1 cellular context compared by ENCODE assay signal in the genomic region with DNA sequence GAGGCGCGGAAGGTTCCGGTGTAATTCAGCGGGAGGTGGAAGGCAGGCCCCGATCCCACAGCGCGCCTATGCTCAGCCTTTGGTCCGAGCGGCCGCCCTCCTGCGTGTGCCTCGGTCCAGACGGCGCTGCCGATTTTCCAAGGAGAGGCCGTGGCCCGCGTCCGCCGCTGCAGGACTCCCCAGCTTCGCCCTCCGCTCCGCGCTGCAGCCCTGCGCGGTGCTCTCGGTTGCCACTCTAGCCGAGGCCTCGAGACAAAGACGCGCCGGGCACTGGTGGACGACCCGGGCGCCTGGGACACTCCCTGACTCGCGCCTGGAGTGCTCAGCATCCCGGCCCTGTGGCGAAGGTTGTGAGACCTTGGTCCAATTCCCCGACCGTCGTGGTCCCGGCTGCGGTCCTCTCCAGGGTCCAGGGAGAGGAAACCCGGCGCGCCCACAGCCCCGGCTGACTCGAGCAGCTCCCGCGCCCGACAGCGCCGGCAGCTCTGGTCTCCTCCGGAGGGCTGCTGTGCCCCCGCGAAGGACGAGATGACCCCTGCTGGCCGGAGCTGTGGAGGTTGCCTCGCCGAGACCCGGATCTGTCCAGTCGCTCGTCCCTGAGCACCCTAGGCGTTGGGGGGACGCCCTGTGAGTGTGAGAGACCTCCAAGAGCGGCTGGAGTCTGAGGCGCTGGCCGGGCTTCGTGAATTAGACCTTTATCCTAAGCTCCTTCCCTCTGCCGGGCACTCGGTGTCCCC.
TF ChIP-seq lines count a peak whose summit lies in the region.

No MANE protein-coding gene starts in this region.

TF ChIP-seq in H1, 55 proteins besides CTCF, POLR2A, EP300 and RAD21:
- no peak for TF ChIP-seq PHF8 (conservative IDR thresholded peaks at IDR 0.05; ENCODE audit: low read depth, low read length)
- peak; percentile 39 for TF ChIP-seq RNF2 (IDR thresholded peaks at IDR 0.05; ENCODE audit: borderline replicate concordance, low read depth, low read length, missing control alignments, poor library complexity, severe bottlenecking)
- TF ChIP-seq SIN3A (conservative IDR thresholded peaks at IDR 0.05 in 1 of 2, IDR thresholded peaks at IDR 0.05 in 1 of 2; ENCODE audit: low read depth in 1 of 2, low read length in 2 of 2), result no peak
- TF ChIP-seq POLR2AphosphoS5 (IDR thresholded peaks at IDR 0.05; ENCODE audit: low read depth, low read length), result no peak
- TF ChIP-seq SUZ12 (IDR thresholded peaks at IDR 0.05; ENCODE audit: low read length), result peak; percentile 99
- TF ChIP-seq SP4 (IDR thresholded peaks at IDR 0.05; ENCODE audit: low read length), result no peak
- TF ChIP-seq, protein P1, sequence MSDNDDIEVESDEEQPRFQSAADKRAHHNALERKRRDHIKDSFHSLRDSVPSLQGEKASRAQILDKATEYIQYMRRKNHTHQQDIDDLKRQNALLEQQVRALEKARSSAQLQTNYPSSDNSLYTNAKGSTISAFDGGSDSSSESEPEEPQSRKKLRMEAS (IDR thresholded peaks at IDR 0.05), result no peak
- TF ChIP-seq JUND (IDR thresholded peaks at IDR 0.05; ENCODE audit: low read length), result no peak
- no peak for TF ChIP-seq SP1 (IDR thresholded peaks at IDR 0.05; ENCODE audit: low read depth, low read length)
- TF ChIP-seq SP2 (IDR thresholded peaks at IDR 0.05; ENCODE audit: low read length), result no peak
- TF ChIP-seq JUN (IDR thresholded peaks at IDR 0.05; ENCODE audit: low read depth, low read length), result no peak
- no peak for TF ChIP-seq BACH1 (IDR thresholded peaks at IDR 0.05; ENCODE audit: low read length)
- peak; percentile 29; the same call in 1 of the 2 replicates for TF ChIP-seq CBX8 (IDR thresholded peaks at IDR 0.05; ENCODE audit: borderline replicate concordance, low read depth, low read length)
- no peak for TF ChIP-seq NRF1 (IDR thresholded peaks at IDR 0.05; ENCODE audit: low read depth, low read length)
- TF ChIP-seq BRCA1 (IDR thresholded peaks at IDR 0.05; ENCODE audit: low read depth, low read length), result no peak
- TF ChIP-seq CBX5 (IDR thresholded peaks at IDR 0.05; ENCODE audit: low read depth, low read length), result no peak
- no peak for TF ChIP-seq SAP30 (IDR thresholded peaks at IDR 0.05; ENCODE audit: insufficient read depth, insufficient replicate concordance, low read length)
- no peak for TF ChIP-seq CHD1 (IDR thresholded peaks at IDR 0.05; ENCODE audit: low read depth, low read length)
- TF ChIP-seq SIRT6 (IDR thresholded peaks at IDR 0.05; ENCODE audit: low read length), result no peak
- TF ChIP-seq TBP (IDR thresholded peaks at IDR 0.05; ENCODE audit: low read depth, low read length), result no peak
- TF ChIP-seq EZH2 (IDR thresholded peaks at IDR 0.05; ENCODE audit: low read depth, low read length, severe bottlenecking), result peak; percentile 99
- TF ChIP-seq, protein P2, sequence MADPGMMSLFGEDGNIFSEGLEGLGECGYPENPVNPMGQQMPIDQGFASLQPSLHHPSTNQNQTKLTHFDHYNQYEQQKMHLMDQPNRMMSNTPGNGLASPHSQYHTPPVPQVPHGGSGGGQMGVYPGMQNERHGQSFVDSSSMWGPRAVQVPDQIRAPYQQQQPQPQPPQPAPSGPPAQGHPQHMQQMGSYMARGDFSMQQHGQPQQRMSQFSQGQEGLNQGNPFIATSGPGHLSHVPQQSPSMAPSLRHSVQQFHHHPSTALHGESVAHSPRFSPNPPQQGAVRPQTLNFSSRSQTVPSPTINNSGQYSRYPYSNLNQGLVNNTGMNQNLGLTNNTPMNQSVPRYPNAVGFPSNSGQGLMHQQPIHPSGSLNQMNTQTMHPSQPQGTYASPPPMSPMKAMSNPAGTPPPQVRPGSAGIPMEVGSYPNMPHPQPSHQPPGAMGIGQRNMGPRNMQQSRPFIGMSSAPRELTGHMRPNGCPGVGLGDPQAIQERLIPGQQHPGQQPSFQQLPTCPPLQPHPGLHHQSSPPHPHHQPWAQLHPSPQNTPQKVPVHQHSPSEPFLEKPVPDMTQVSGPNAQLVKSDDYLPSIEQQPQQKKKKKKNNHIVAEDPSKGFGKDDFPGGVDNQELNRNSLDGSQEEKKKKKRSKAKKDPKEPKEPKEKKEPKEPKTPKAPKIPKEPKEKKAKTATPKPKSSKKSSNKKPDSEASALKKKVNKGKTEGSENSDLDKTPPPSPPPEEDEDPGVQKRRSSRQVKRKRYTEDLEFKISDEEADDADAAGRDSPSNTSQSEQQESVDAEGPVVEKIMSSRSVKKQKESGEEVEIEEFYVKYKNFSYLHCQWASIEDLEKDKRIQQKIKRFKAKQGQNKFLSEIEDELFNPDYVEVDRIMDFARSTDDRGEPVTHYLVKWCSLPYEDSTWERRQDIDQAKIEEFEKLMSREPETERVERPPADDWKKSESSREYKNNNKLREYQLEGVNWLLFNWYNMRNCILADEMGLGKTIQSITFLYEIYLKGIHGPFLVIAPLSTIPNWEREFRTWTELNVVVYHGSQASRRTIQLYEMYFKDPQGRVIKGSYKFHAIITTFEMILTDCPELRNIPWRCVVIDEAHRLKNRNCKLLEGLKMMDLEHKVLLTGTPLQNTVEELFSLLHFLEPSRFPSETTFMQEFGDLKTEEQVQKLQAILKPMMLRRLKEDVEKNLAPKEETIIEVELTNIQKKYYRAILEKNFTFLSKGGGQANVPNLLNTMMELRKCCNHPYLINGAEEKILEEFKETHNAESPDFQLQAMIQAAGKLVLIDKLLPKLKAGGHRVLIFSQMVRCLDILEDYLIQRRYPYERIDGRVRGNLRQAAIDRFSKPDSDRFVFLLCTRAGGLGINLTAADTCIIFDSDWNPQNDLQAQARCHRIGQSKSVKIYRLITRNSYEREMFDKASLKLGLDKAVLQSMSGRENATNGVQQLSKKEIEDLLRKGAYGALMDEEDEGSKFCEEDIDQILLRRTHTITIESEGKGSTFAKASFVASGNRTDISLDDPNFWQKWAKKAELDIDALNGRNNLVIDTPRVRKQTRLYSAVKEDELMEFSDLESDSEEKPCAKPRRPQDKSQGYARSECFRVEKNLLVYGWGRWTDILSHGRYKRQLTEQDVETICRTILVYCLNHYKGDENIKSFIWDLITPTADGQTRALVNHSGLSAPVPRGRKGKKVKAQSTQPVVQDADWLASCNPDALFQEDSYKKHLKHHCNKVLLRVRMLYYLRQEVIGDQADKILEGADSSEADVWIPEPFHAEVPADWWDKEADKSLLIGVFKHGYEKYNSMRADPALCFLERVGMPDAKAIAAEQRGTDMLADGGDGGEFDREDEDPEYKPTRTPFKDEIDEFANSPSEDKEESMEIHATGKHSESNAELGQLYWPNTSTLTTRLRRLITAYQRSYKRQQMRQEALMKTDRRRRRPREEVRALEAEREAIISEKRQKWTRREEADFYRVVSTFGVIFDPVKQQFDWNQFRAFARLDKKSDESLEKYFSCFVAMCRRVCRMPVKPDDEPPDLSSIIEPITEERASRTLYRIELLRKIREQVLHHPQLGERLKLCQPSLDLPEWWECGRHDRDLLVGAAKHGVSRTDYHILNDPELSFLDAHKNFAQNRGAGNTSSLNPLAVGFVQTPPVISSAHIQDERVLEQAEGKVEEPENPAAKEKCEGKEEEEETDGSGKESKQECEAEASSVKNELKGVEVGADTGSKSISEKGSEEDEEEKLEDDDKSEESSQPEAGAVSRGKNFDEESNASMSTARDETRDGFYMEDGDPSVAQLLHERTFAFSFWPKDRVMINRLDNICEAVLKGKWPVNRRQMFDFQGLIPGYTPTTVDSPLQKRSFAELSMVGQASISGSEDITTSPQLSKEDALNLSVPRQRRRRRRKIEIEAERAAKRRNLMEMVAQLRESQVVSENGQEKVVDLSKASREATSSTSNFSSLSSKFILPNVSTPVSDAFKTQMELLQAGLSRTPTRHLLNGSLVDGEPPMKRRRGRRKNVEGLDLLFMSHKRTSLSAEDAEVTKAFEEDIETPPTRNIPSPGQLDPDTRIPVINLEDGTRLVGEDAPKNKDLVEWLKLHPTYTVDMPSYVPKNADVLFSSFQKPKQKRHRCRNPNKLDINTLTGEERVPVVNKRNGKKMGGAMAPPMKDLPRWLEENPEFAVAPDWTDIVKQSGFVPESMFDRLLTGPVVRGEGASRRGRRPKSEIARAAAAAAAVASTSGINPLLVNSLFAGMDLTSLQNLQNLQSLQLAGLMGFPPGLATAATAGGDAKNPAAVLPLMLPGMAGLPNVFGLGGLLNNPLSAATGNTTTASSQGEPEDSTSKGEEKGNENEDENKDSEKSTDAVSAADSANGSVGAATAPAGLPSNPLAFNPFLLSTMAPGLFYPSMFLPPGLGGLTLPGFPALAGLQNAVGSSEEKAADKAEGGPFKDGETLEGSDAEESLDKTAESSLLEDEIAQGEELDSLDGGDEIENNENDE (IDR thresholded peaks at IDR 0.05; ENCODE audit: insufficient replicate concordance, low read length), result no peak
- TF ChIP-seq CEBPB (IDR thresholded peaks at IDR 0.05; ENCODE audit: low read depth, low read length), result no peak
- TF ChIP-seq GABPA (IDR thresholded peaks at IDR 0.05; ENCODE audit: borderline replicate concordance, insufficient read depth, low read length), result no peak
- no peak for TF ChIP-seq MAFK (IDR thresholded peaks at IDR 0.05; ENCODE audit: low read depth, low read length)
- TF ChIP-seq KDM4A (IDR thresholded peaks at IDR 0.05; ENCODE audit: low read depth, low read length, severe bottlenecking), result no peak
- TF ChIP-seq, protein P3, sequence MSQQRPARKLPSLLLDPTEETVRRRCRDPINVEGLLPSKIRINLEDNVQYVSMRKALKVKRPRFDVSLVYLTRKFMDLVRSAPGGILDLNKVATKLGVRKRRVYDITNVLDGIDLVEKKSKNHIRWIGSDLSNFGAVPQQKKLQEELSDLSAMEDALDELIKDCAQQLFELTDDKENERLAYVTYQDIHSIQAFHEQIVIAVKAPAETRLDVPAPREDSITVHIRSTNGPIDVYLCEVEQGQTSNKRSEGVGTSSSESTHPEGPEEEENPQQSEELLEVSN (IDR thresholded peaks at IDR 0.05), result no peak
- no peak for TF ChIP-seq KDM1A (IDR thresholded peaks at IDR 0.05; ENCODE audit: borderline replicate concordance, low read length)
- no peak for TF ChIP-seq BCL11A (IDR thresholded peaks at IDR 0.05; ENCODE audit: low read depth in 2 of 2, low read length in 2 of 2)
- TF ChIP-seq RBBP5 (IDR thresholded peaks at IDR 0.05; ENCODE audit: borderline replicate concordance, low read depth, low read length), result no peak
- TF ChIP-seq ASH2L (IDR thresholded peaks at IDR 0.05; ENCODE audit: low read length), result no peak
